ENCODE assay signal across 8 cellular contexts in genomic region chr7:24819916-24820689, GRCh38.
DNase-seq lines count a peak whose midpoint lies in the region; TF ChIP-seq lines count a peak whose summit lies in the region.

No MANE protein-coding gene starts in this region.

- no peaks in the 10 kb centered on the region for H4K20me1 ChIP-seq in MM.1S (ENCODE audit: insufficient read depth, low read length)

- H3K9me3 ChIP-seq in MM.1S (replicated peaks; ENCODE audit: insufficient read depth, low read length) (no peaks in the 10 kb centered on the region), SJSA1 (replicated peaks) (no peaks in the 10 kb centered on the region), transverse colon (no peaks in the 10 kb centered on the region)

- H3K27me3 ChIP-seq in MM.1S (replicated peaks; ENCODE audit: insufficient read depth, low read length) (no peaks in the 10 kb centered on the region), SJSA1 (replicated peaks) (no peaks in the 10 kb centered on the region), transverse colon (no peaks in the 10 kb centered on the region)

- H3K4me3 ChIP-seq in MM.1S (ENCODE audit: low read length) (0 out of 2 replicates have a peak overlapping the region, but pooled peaks have one; percentile 0), SJSA1 (no peak overlapping the region), transverse colon (no peak overlapping the region)

- H3K79me2 ChIP-seq in MM.1S (ENCODE audit: low read length), result no peaks in the 10 kb centered on the region

- H3K4me2 ChIP-seq in MM.1S (ENCODE audit: low read depth, low read length), result peak overlapping the region; percentile 61; the same call in 1 of the 2 replicates

- peak overlapping the region; percentile 94 for H3K27ac ChIP-seq in MM.1S (ENCODE audit: low read length)
- peak overlapping the region; percentile 99 for H3K27ac ChIP-seq in SJSA1
- H3K27ac ChIP-seq in transverse colon, result peak overlapping the region; percentile 72 to 81 (median 78)

- intact Hi-C loops in posterior cingulate gyrus (cut with DNase I), result loop anchor here (1.0 to 2.0 kb wide), 2 partner anchors 161 to 250 kb away; partner anchors contain the start of gene OSBPL3
- intact Hi-C loops in transverse colon (cut with DNase I; ENCODE audit: low total_unique reads), result loop anchor here (2.0 to 10.0 kb wide), 4 partner anchors 165 to 457 kb away; partner anchors contain the start of gene OSBPL3

- H3K9me2 ChIP-seq in MM.1S (replicated peaks; ENCODE audit: insufficient read depth, low read length), result no peaks in the 10 kb centered on the region

- in situ Hi-C loops in transverse colon (cut with MboI; ENCODE audit: low pct_ligation_motif_present in 1 of 4, low pct_unique_long_range_greater_than_20kb in 1 of 4, low sequenced_read_pairs in 3 of 4), result loop anchor here (5.0 to 10.0 kb wide), 5 partner anchors 155 to 275 kb away; partner anchors contain the start of gene OSBPL3 (in 2 of the 4)

- no peak overlapping the region for H2AFZ ChIP-seq in MM.1S (ENCODE audit: low read length)

- 19 to 27% methylated on average over 5 to 11 of the region's 11 CpGs for WGBS in transverse colon (ENCODE audit: low coverage in 1 of 2), 2 donors

- no peak for TF ChIP-seq POLR2A in transverse colon (IDR thresholded peaks at IDR 0.05)

- peak; percentile 76 for DNase-seq in GF-D8 (lab: John Stamatoyannopoulos, UW)
- peak; percentile 80 for DNase-seq in HCEC 1CT
- DNase-seq in MM.1S, result peak; percentile 92
- DNase-seq in SJSA1 (ENCODE audit: low read depth in 1 of 2, low spot score in 2 of 2), result peak; percentile 85 to 86
- peak; percentile 20 for DNase-seq in activated gamma-delta T cell (lab: John Stamatoyannopoulos, UW)
- DNase-seq in foreskin melanocyte, result peak; percentile 71
- peak; percentile 49 to 95 (median 80) for DNase-seq in posterior cingulate gyrus
- DNase-seq in transverse colon, result peak; percentile 86

- TF ChIP-seq CTCF in MM.1S (IDR thresholded peaks at IDR 0.05; ENCODE audit: low read length) (peak; percentile 92), transverse colon (IDR thresholded peaks at IDR 0.05) (peak; percentile 78 to 88 (median 84))

- H3K36me3 ChIP-seq in MM.1S (replicated peaks; ENCODE audit: insufficient read depth, low read length), result no peaks in the 10 kb centered on the region
- no peaks in the 10 kb centered on the region for H3K36me3 ChIP-seq in SJSA1
- peaks cover 0 to 6% (median 0%) of the 10 kb centered on the region in 4 donors for H3K36me3 ChIP-seq in transverse colon

- peaks cover 22% of the 10 kb centered on the region for H3F3A ChIP-seq in MM.1S (ENCODE audit: insufficient read depth, low read length)

- H3K9ac ChIP-seq in MM.1S (ENCODE audit: low read length), result peak overlapping the region; percentile 69

- TF ChIP-seq EP300 in transverse colon (IDR thresholded peaks at IDR 0.05; ENCODE audit: low read depth), result no peak

- H3K4me1 ChIP-seq in MM.1S (ENCODE audit: low read length), result peaks cover 20% of the 10 kb centered on the region
- H3K4me1 ChIP-seq in SJSA1 (replicated peaks), result peaks cover 33% of the 10 kb centered on the region
- H3K4me1 ChIP-seq in transverse colon, result peaks cover 8 to 22% (median 14%) of the 10 kb centered on the region in 4 donors

Comparison
In these comparisons a context has a peak if more than half of its experiments do, and no peak if none do; other contexts are left out.
1. DNase-seq: peak in every context shown above with its lines; median percentile 92 in MM.1S; 86 in transverse colon; 86 in SJSA1; 80 in posterior cingulate gyrus; 80 in HCEC 1CT; 76 in GF-D8; 71 in foreskin melanocyte; 20 in activated gamma-delta T cell.